In genomic region chr9:130588416-130588815, GRCh38 we compare ENCODE assay signal across 28 cellular contexts. TPM values are rescaled to one million over a fixed set of nuclear protein-coding genes. Genes with fewer than 3 reads are reported as not detected.
A peak's percentile ranks its signal among the peaks of the same experiment; 100 is the strongest.
DNase-seq lines count a peak whose midpoint lies in the region; ATAC-seq, FAIRE-seq and TF ChIP-seq lines count a peak whose summit lies in the region.
"Had no signal": no experiment of that assay in that cellular context is flagged by ENCODE, and none has a peak within 500 bp of the region (broad histone marks: within the 10 kb centered on the region; RNA-seq: fewer than 3 reads in every experiment).

No MANE protein-coding gene starts in this region.

- H3K4me1 ChIP-seq in heart left ventricle (peaks cover 0 to 37% (median 16%) of the 10 kb centered on the region in 12 donors), right atrium auricular region (peaks cover 0 to 23% of the 10 kb centered on the region in 2 donors), endothelial cell of umbilical vein (ENCODE audit: control insufficient read depth, extremely low read depth, insufficient read depth, low read length) (no peaks in the 10 kb centered on the region), thyroid gland (peaks cover 37 to 60% of the 10 kb centered on the region in 2 donors)
- H3K4me1 ChIP-seq: BE2C had no signal

- no peaks in the 10 kb centered on the region for H3K27me3 Mint-ChIP-seq in activated T-helper 17 cell treated with anti-CD3 and anti-CD28 coated beads, Interleukin-2, amount 50 U/mL, for 72 hours
- H3K27me3 Mint-ChIP-seq in mesothelial cell of epicardium (ENCODE audit: low read depth) = no peaks in the 10 kb centered on the region
- H3K27me3 Mint-ChIP-seq: CD4-positive, alpha-beta memory T cell; CD4-positive, CD25-positive, alpha-beta regulatory T cell; CD8-positive, alpha-beta memory T cell had no signal

- H3K9me3 ChIP-seq in heart left ventricle (no peaks in the 10 kb centered on the region), right atrium auricular region (no peaks in the 10 kb centered on the region), endothelial cell of umbilical vein (replicated peaks; ENCODE audit: control insufficient read depth, insufficient read depth, low read length) (no peaks in the 10 kb centered on the region), thyroid gland (no peaks in the 10 kb centered on the region)
- H3K9me3 ChIP-seq: BE2C, BLaER1 had no signal

- CTCF ChIA-PET in endothelial cell of umbilical vein (lab: Charles Lee) = interaction anchor here (0.7 to 1.2 kb wide), 2 partner anchors 12 to 96 kb away, joined by 3 to 5 read pairs; no protein-coding TSS in a partner anchor

- no peak overlapping the region for H3K9ac ChIP-seq in endothelial cell of umbilical vein (replicated peaks; ENCODE audit: extremely low read depth, insufficient read depth, low read length)
- H3K9ac ChIP-seq: BLaER1 had no signal

- H3K4me3 ChIP-seq in heart left ventricle (no peak overlapping the region), right atrium auricular region (no peak overlapping the region), endothelial cell of umbilical vein (replicated peaks in 1 of 3; ENCODE audit: insufficient read depth in 1 of 3, low read depth in 1 of 3, low read length in 3 of 3) (no peak overlapping the region), thyroid gland (replicated peaks in 1 of 3) (no peak overlapping the region)
- H3K4me3 ChIP-seq: BLaER1, GM12878 had no signal

- H4K20me1 ChIP-seq in endothelial cell of umbilical vein (replicated peaks; ENCODE audit: control insufficient read depth, extremely low read depth, insufficient read depth, low read length) = peaks cover 2% of the 10 kb centered on the region

- H3K36me3 ChIP-seq in heart left ventricle (peaks cover 0 to 11% (median 0%) of the 10 kb centered on the region in 9 donors), right atrium auricular region (no peaks in the 10 kb centered on the region), endothelial cell of umbilical vein (ENCODE audit: control insufficient read depth in 2 of 2, extremely low read depth in 1 of 2, insufficient read depth in 2 of 2, low read length in 2 of 2) (peaks cover 0 to 2% of the 10 kb centered on the region in 2 experiments), thyroid gland (no peaks in the 10 kb centered on the region)

- POLR2A ChIA-PET in endothelial cell of umbilical vein (lab: Charles Lee) = no interaction called here

- no TSS peak for BruUV-seq in endothelial cell of umbilical vein (replicated peaks; lab: Mats Ljungman, UMichigan)

- no peak overlapping the region for H3K4me3 Mint-ChIP-seq in activated T-helper 17 cell treated with anti-CD3 and anti-CD28 coated beads, Interleukin-2, amount 50 U/mL, for 72 hours
- no peak overlapping the region for H3K4me3 Mint-ChIP-seq in mesothelial cell of epicardium
- H3K4me3 Mint-ChIP-seq: CD14-positive monocyte; CD4-positive, alpha-beta memory T cell; CD4-positive, CD25-positive, alpha-beta regulatory T cell had no signal

- no peak for TF ChIP-seq CTCF in heart left ventricle (IDR thresholded peaks at IDR 0.05)
- TF ChIP-seq CTCF in right atrium auricular region (IDR thresholded peaks at IDR 0.05) = no peak
- no peak for TF ChIP-seq CTCF in endothelial cell of umbilical vein (IDR thresholded peaks at IDR 0.05; ENCODE audit: extremely low read depth in 1 of 2, insufficient read depth in 1 of 2, low read depth in 1 of 2, low read length in 2 of 2)
- no peak for TF ChIP-seq CTCF in thyroid gland (IDR thresholded peaks at IDR 0.05)
- TF ChIP-seq CTCF in mesothelial cell of epicardium (IDR thresholded peaks at IDR 0.05; ENCODE audit: unreplicated experiment) = no peak

- H3K27ac ChIP-seq in heart left ventricle (peak overlapping the region in 7 of 12 donors; percentile 19 to 76 (median 66)), right atrium auricular region (peak overlapping the region in 1 of 2 donors; percentile 17), endothelial cell of umbilical vein (ENCODE audit: insufficient read depth, low read depth, low read length) (no peak overlapping the region), thyroid gland (peak overlapping the region in 2 of 3 donors; percentile 82 to 91)
- H3K27ac ChIP-seq: BLaER1 had no signal

- FAIRE-seq in endothelial cell of umbilical vein (lab: Jason Lieb, UNC) = no peak
- FAIRE-seq: A204.1, GM12878, GM12892, GM18507 had no signal

- no peak overlapping the region for H3K4me2 ChIP-seq in endothelial cell of umbilical vein (ENCODE audit: insufficient read depth, low read length)
- H3K4me2 ChIP-seq: BLaER1 had no signal

- no peak for DNase-seq in heart left ventricle
- no peak for DNase-seq in right atrium auricular region (ENCODE audit: low spot score)
- DNase-seq in endothelial cell of umbilical vein (ENCODE audit: low read depth, low spot score) = peak; percentile 7
- no peak for DNase-seq in thyroid gland
- DNase-seq in mesothelial cell of epicardium (ENCODE audit: low spot score in 2 of 2, unreplicated experiment in 2 of 2) = no peak
- DNase-seq: 8988T; ACHN; BE2C; C1 segment of cervical spinal cord; CD4-positive, alpha-beta memory T cell; CD4-positive, CD25-positive, alpha-beta regulatory T cell; CD8-positive, alpha-beta memory T cell; COR-L47; DMS 273 treated with DMSO at 0.1 percent for 48 hours; DMS153; DMS53; DMS79; DND-41; EL; GDM1 had no signal

- H3K4me1 Mint-ChIP-seq in activated T-helper 17 cell treated with anti-CD3 and anti-CD28 coated beads, Interleukin-2, amount 50 U/mL, for 72 hours = peaks cover 18% of the 10 kb centered on the region
- H3K4me1 Mint-ChIP-seq in mesothelial cell of epicardium = peaks cover 5% of the 10 kb centered on the region

- no peak for TF ChIP-seq POLR2A in heart left ventricle (IDR thresholded peaks at IDR 0.05)
- TF ChIP-seq POLR2A in endothelial cell of umbilical vein (IDR thresholded peaks at IDR 0.05; ENCODE audit: low read depth, low read length) = no peak
- TF ChIP-seq POLR2A in thyroid gland (IDR thresholded peaks at IDR 0.05) = no peak

- intact Hi-C loops in heart left ventricle (cut with DNase I) = no loop called here
- intact Hi-C loops in endothelial cell of umbilical vein (cut with micrococcal nuclease) = no loop called here
- intact Hi-C loops in thyroid gland (cut with DNase I) = no loop called here

- no peaks in the 10 kb centered on the region for H3K9me1 ChIP-seq in endothelial cell of umbilical vein (replicated peaks; ENCODE audit: control insufficient read depth, extremely low read depth, insufficient read depth, low read length)

- no peak for ATAC-seq in heart left ventricle
- ATAC-seq in activated T-helper 17 cell treated with anti-CD3 and anti-CD28 coated beads, Interleukin-2, amount 50 U/mL, for 72 hours (replicated peaks) = no peak
- ATAC-seq in HG02642 (IDR thresholded peaks at IDR 0.05; ENCODE audit: poor library complexity, unreplicated experiment) = no peak
- ATAC-seq: GM12878 had no signal

- peaks cover 78% of the 10 kb centered on the region for H3K79me2 ChIP-seq in endothelial cell of umbilical vein (ENCODE audit: control insufficient read depth, insufficient read depth, low read length)

- dilution Hi-C loops in endothelial cell of umbilical vein (cut with MboI; ENCODE audit: extremely low pct_ligation_motif_present, low sequenced_read_pairs) = no loop called here

- peaks cover 30% of the 10 kb centered on the region for H3K36me3 Mint-ChIP-seq in activated T-helper 17 cell treated with anti-CD3 and anti-CD28 coated beads, Interleukin-2, amount 50 U/mL, for 72 hours (ENCODE audit: low read depth)
- H3K36me3 Mint-ChIP-seq in mesothelial cell of epicardium = peaks cover 2% of the 10 kb centered on the region

- no peaks in the 10 kb centered on the region for H3K27me3 ChIP-seq in heart left ventricle
- no peaks in the 10 kb centered on the region for H3K27me3 ChIP-seq in right atrium auricular region
- no peaks in the 10 kb centered on the region for H3K27me3 ChIP-seq in endothelial cell of umbilical vein (ENCODE audit: control insufficient read depth in 2 of 2, insufficient read depth in 2 of 2, low read length in 2 of 2)
- H3K27me3 ChIP-seq in thyroid gland = no peaks in the 10 kb centered on the region
- H3K27me3 ChIP-seq: BE2C, BLaER1 had no signal

- peak overlapping the region; percentile 50 for H3K27ac Mint-ChIP-seq in activated T-helper 17 cell treated with anti-CD3 and anti-CD28 coated beads, Interleukin-2, amount 50 U/mL, for 72 hours
- no peak overlapping the region for H3K27ac Mint-ChIP-seq in mesothelial cell of epicardium
- H3K27ac Mint-ChIP-seq: CD14-positive monocyte; CD4-positive, CD25-positive, alpha-beta regulatory T cell had no signal

- 57 to 67% (median 64%) methylated on average over 4 of the region's 4 CpGs for WGBS in heart left ventricle, 4 donors
- WGBS in thyroid gland, 2 donors = 68 to 81% methylated on average over 4 of the region's 4 CpGs

- H3K9me3 Mint-ChIP-seq in activated T-helper 17 cell treated with anti-CD3 and anti-CD28 coated beads, Interleukin-2, amount 50 U/mL, for 72 hours = no peaks in the 10 kb centered on the region
- no peaks in the 10 kb centered on the region for H3K9me3 Mint-ChIP-seq in mesothelial cell of epicardium
- H3K9me3 Mint-ChIP-seq: CD14-positive monocyte; CD4-positive, alpha-beta memory T cell; CD4-positive, CD25-positive, alpha-beta regulatory T cell; CD8-positive, alpha-beta memory T cell had no signal

- no peak overlapping the region for H2AFZ ChIP-seq in endothelial cell of umbilical vein (ENCODE audit: low read depth, low read length)

TF ChIP-seq in endothelial cell of umbilical vein, 7 proteins besides CTCF, POLR2A, EP300 and RAD21 (continues in another document):
- TF ChIP-seq FOS (IDR thresholded peaks at IDR 0.05; ENCODE audit: borderline replicate concordance, insufficient read depth, low read length) = no peak
- TF ChIP-seq MYC (IDR thresholded peaks at IDR 0.05; ENCODE audit: low read depth, low read length) = no peak
- no peak for TF ChIP-seq MAX (IDR thresholded peaks at IDR 0.05; ENCODE audit: insufficient read depth, insufficient read length)

RNA-seq across cellular contexts. Expression of gene FUBP3, which starts 9.0 kb away (rescaled TPM):
- total RNA-seq in heart left ventricle (10 to 100 TPM; 17.5 to 39.5 (median 28.9) TPM), right atrium auricular region (10 to 100 TPM; 21.1 to 24.8 TPM), endothelial cell of umbilical vein (50.9 and 60.6 TPM in 2 replicates), thyroid gland (10 to 100 TPM; 71.7 to 83.9 (median 77.8) TPM), mesothelial cell of epicardium (70.8 to 77.0 TPM (median 73.1 TPM) in 3 replicates)
- polyA plus RNA-seq in heart left ventricle (10 to 100 TPM; 14.4 to 20.5 TPM), endothelial cell of umbilical vein (16.9 and 19.4 TPM in 2 replicates)
- total RNA-seq in activated T-helper 17 cell treated with anti-CD3 and anti-CD28 coated beads, Interleukin-2, amount 50 U/mL, for 72 hours = 10 to 100 TPM; 25.4 to 47.6 TPM
- 21.4 and 23.0 TPM in 2 replicates for polyA plus RNA-seq in endothelial cell of umbilical vein (2011; cell fraction: cytosol; rRNA removed)
- 53.9 and 54.2 TPM in 2 replicates for polyA plus RNA-seq in endothelial cell of umbilical vein (2011; cell fraction: nucleus; rRNA removed)
- polyA plus RNA-seq in endothelial cell of umbilical vein (2012) = 38.5 and 40.7 TPM in 2 replicates
- 36.0 and 48.6 TPM in 2 replicates for polyA minus RNA-seq in endothelial cell of umbilical vein
- polyA minus RNA-seq in endothelial cell of umbilical vein (2011; cell fraction: cytosol; rRNA and poly(A)+ RNA removed) = 63.5 TPM
- polyA minus RNA-seq in endothelial cell of umbilical vein (2011; cell fraction: nucleus; rRNA and poly(A)+ RNA removed) = 35.2 and 38.4 TPM in 2 replicates
